Comparison of ENCODE assay signal across 31 cellular contexts in the genomic region with DNA sequence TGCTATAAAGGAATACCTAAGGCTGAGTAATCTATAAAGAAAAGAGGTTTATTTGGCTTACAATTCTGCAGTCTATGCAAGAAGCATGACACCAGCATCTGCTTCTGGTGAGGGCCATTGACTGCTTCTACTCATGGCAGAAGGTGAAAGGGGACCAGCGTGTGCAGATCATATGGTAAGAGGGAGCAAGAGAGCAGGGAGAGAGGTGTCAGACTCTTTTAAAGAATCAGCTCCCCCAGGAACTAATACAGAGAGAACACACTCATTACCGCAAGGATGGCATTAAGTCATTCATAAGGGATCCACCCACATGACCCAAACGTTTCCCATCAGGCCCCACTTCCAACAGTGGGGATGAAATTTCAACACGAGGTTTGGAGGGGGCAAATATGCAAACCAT. TPM values are rescaled to one million over a fixed set of nuclear protein-coding genes. Genes with fewer than 3 reads are reported as not detected.
DNase-seq lines count a peak whose midpoint lies in the region; ATAC-seq, FAIRE-seq and TF ChIP-seq lines count a peak whose summit lies in the region.
"Had no signal": no experiment of that assay in that cellular context is flagged by ENCODE, and none has a peak within 500 bp of the region (broad histone marks: within the 10 kb centered on the region; RNA-seq: fewer than 3 reads in every experiment).

No MANE protein-coding gene starts in this region.

- H3K23ac ChIP-seq in mesendoderm (ENCODE audit: low read length), result no peak overlapping the region

- H3K18ac ChIP-seq in mesendoderm (ENCODE audit: low read length), result no peak overlapping the region

- WGBS in K562 (ENCODE audit: insufficient coverage, low coverage, missing lambda C conversion rate), result 3% methylated on average over 4 of the region's 4 CpGs
- no CpG with 5 or more reads among the region's 4 CpGs for WGBS in mesendoderm (ENCODE audit: extremely low coverage, insufficient coverage, low lambda C conversion rate)
- WGBS in psoas muscle, 3 donors, result 56 to 72% (median 58%) methylated on average over 4 of the region's 4 CpGs

- no peaks in the 10 kb centered on the region for H3K9me3 ChIP-seq in K562 (replicated peaks; ENCODE audit: control insufficient read depth, insufficient read depth, low read depth, low read length)
- H3K9me3 ChIP-seq in psoas muscle, result no peaks in the 10 kb centered on the region
- H3K9me3 ChIP-seq: BE2C, BLaER1 had no signal

- TF ChIP-seq POLR2A in K562 (conservative IDR thresholded peaks at IDR 0.05), result no peak

- in situ Hi-C loops in K562 (cut with MboI), result loop anchor here (5.0 kb wide), 3 partner anchors 117 to 572 kb away; no protein-coding TSS in a partner anchor
- in situ Hi-C loops in GM13976 (cut with MboI; ENCODE audit: low sequenced_read_pairs, unreplicated experiment), result no loop called here

- H2BK5ac ChIP-seq in mesendoderm (ENCODE audit: low read length), result no peak overlapping the region

- H3K56ac ChIP-seq in mesendoderm (ENCODE audit: low read length), result no peak overlapping the region

- no peak overlapping the region for H4K5ac ChIP-seq in mesendoderm (ENCODE audit: low read length)

- H3K27me3 ChIP-seq in K562 (ENCODE audit: control insufficient read depth in 2 of 2, insufficient read depth in 2 of 2, low read length in 2 of 2) (0 out of 5 replicates have a peak, but pooled peaks cover 0 to 2% of the 10 kb centered on the region in 2 experiments), mesendoderm (ENCODE audit: insufficient read depth, low read length, poor library complexity) (no peaks in the 10 kb centered on the region), psoas muscle (ENCODE audit: insufficient read depth in 3 of 3, low read length in 2 of 3) (no peaks in the 10 kb centered on the region)
- H3K27me3 ChIP-seq: BE2C, BLaER1 had no signal

- CTCF ChIA-PET in K562 (lab: Yijun Ruan, JAX; ENCODE audit: low intra/inter-chr PET ratio), result interaction anchor here (1.0 kb wide), 1 partner anchor 114 kb away, joined by 3 read pairs; no protein-coding TSS in a partner anchor

- TF ChIP-seq EP300 in K562 (IDR thresholded peaks at IDR 0.05; ENCODE audit: low read length), result no peak

- no peak overlapping the region for H2BK120ac ChIP-seq in mesendoderm (ENCODE audit: low read depth, low read length)

- no peaks in the 10 kb centered on the region for H3K79me1 ChIP-seq in mesendoderm (ENCODE audit: low read length)

- H3K36me3 ChIP-seq in K562 (ENCODE audit: control insufficient read depth, insufficient read depth, low read length) (no peaks in the 10 kb centered on the region), mesendoderm (ENCODE audit: control insufficient read depth, insufficient read depth, low read length) (no peaks in the 10 kb centered on the region), psoas muscle (ENCODE audit: insufficient read depth in 1 of 2, low read depth in 1 of 2) (no peaks in the 10 kb centered on the region)
- H3K36me3 ChIP-seq: BE2C, BLaER1 had no signal

- no peaks in the 10 kb centered on the region for H4K20me1 ChIP-seq in K562 (replicated peaks; ENCODE audit: control insufficient read depth, insufficient read depth, low read length)
- H4K20me1 ChIP-seq: BLaER1 had no signal

- no peaks in the 10 kb centered on the region for H3K9me1 ChIP-seq in K562 (ENCODE audit: control insufficient read depth, insufficient read depth, low read length)

- ATAC-seq in K562 (peak; percentile 56), psoas muscle (peak in 3 of 4 donors; percentile 18 to 63 (median 34)), GM19455 (IDR thresholded peaks at IDR 0.05; ENCODE audit: unreplicated experiment) (no peak), SK-N-SH treated with all-trans-retinoic acid at 6 μM for 48 hours (no peak)
- ATAC-seq: GM12878 had no signal

- no TSS peak for BruUV-seq in K562 (replicated peaks; lab: Mats Ljungman, UMichigan)

- DNase-seq in NCI-H69 (lab: John Stamatoyannopoulos, UW) (peak; percentile 12), K562 (ENCODE audit: extremely low read depth in 1 of 4, low spot score in 3 of 4) (no peak), mesendoderm (peak; percentile 14), psoas muscle (no peak), posterior vena cava (ENCODE audit: low spot score) (no peak), GM13976 (ENCODE audit: low spot score) (no peak)
- DNase-seq: 8988T; ACHN; BE2C; C1 segment of cervical spinal cord; CD4-positive, alpha-beta memory T cell; CD4-positive, CD25-positive, alpha-beta regulatory T cell; CD8-positive, alpha-beta memory T cell; COR-L47; DMS 273 treated with DMSO at 0.1 percent for 48 hours; DMS153; DMS53; DMS79; DND-41; EL; GDM1 had no signal

- intact Hi-C loops in K562 (cut with micrococcal nuclease), result no loop called here
- intact Hi-C loops in psoas muscle (cut with DNase I), result loop anchor here in 1 of 2 donors (5.0 kb wide), 1 partner anchor 117 kb away; no protein-coding TSS in a partner anchor
- intact Hi-C loops in posterior vena cava (cut with DNase I), result no loop called here

- TF ChIP-seq CTCF in K562 (IDR thresholded peaks at IDR 0.05 in 2 of 3, conservative IDR thresholded peaks at IDR 0.05 in 1 of 3; ENCODE audit: insufficient read depth in 2 of 3, low read depth in 1 of 3, low read length in 3 of 3), result no peak
- no peak for TF ChIP-seq CTCF in psoas muscle (IDR thresholded peaks at IDR 0.05)
- no peak for TF ChIP-seq CTCF in GM13976 (IDR thresholded peaks at IDR 0.05; ENCODE audit: borderline replicate concordance, control extremely low read depth, extremely low read depth, insufficient read depth, missing control alignments)

- H3K4me3 ChIP-seq in K562 (no peak overlapping the region), mesendoderm (ENCODE audit: low read length) (no peak overlapping the region), psoas muscle (no peak overlapping the region)
- H3K4me3 ChIP-seq: BLaER1, GM12878 had no signal

- POLR2A ChIA-PET in K562 (lab: Yijun Ruan, JAX), result no interaction called here

- H2AFZ ChIP-seq in K562 (ENCODE audit: low read depth, low read length), result no peak overlapping the region

- H2AK5ac ChIP-seq in mesendoderm (ENCODE audit: low read length), result no peak overlapping the region

- H3K79me2 ChIP-seq in K562 (ENCODE audit: control insufficient read depth, insufficient read depth, low read length) (no peaks in the 10 kb centered on the region), mesendoderm (ENCODE audit: control insufficient read depth, insufficient read depth, low read length) (no peaks in the 10 kb centered on the region)

- no peak for FAIRE-seq in K562 (lab: Jason Lieb, UNC)
- FAIRE-seq: A204.1, GM12878, GM12892, GM19239 had no signal

- 0 out of 4 replicates have a peak, but pooled peaks of 1 of the 2 experiments have one; percentile 17 for TF ChIP-seq RAD21 in K562 (CRISPR knock-in tag; conservative IDR thresholded peaks at IDR 0.05 in 1 of 2, IDR thresholded peaks at IDR 0.05 in 1 of 2)

- no peak overlapping the region for H3K27ac ChIP-seq in K562 (ENCODE audit: extremely low read depth, low read depth, low read length)
- H3K27ac ChIP-seq in mesendoderm (ENCODE audit: low read depth, low read length), result no peak overlapping the region
- H3K27ac ChIP-seq in psoas muscle, result no peak overlapping the region
- H3K27ac ChIP-seq: BLaER1 had no signal

- H2BK15ac ChIP-seq in mesendoderm (replicated peaks; ENCODE audit: low read depth), result no peak overlapping the region

- no peak overlapping the region for H3K4me2 ChIP-seq in K562 (ENCODE audit: insufficient read depth, low read length)
- no peak overlapping the region for H3K4me2 ChIP-seq in mesendoderm (ENCODE audit: low read length)
- H3K4me2 ChIP-seq: BLaER1 had no signal

- no peak overlapping the region for H3K4ac ChIP-seq in mesendoderm (ENCODE audit: low read depth, low read length)

- no peak overlapping the region for H3K9ac ChIP-seq in K562 (ENCODE audit: insufficient read depth in 1 of 2, low read depth in 2 of 2, low read length in 2 of 2)
- no peak overlapping the region for H3K9ac ChIP-seq in mesendoderm (ENCODE audit: low read length)
- H3K9ac ChIP-seq: BLaER1 had no signal

- H3K4me1 ChIP-seq in K562 (replicated peaks in 1 of 2; ENCODE audit: control insufficient read depth in 2 of 2, insufficient read depth in 2 of 2, low read length in 2 of 2), result no peaks in the 10 kb centered on the region
- H3K4me1 ChIP-seq in mesendoderm (ENCODE audit: control insufficient read depth, low read depth, low read length), result no peaks in the 10 kb centered on the region
- H3K4me1 ChIP-seq in psoas muscle, result peaks cover 5% of the 10 kb centered on the region
- H3K4me1 ChIP-seq: BE2C, BLaER1 had no signal

- no peak overlapping the region for H4K8ac ChIP-seq in mesendoderm (ENCODE audit: low read depth, low read length)

RNA-seq across cellular contexts. Expression of a gene that starts 3.5 kb away (rescaled TPM):
- 0.81 TPM in 1 of 2 replicates, not detected in the other for total RNA-seq in K562 (2011; cell fraction: chromatin; rRNA removed; ENCODE audit: low replicate concordance)
- not detected in 2 replicates for total RNA-seq in K562 (2011; cell fraction: nucleolus; rRNA removed)
- 0.29 TPM in 1 of 2 replicates, not detected in the other for total RNA-seq in K562 (2011; cell fraction: nucleoplasm; rRNA removed)
- total RNA-seq in K562 (2014; rRNA removed) (0.04 and 0.05 TPM in 2 replicates), K562 (2014; rRNA removed; fragmentation: Illumina TruSeq; extraction: Trizol) (0.11 TPM in 1 of 2 replicates, not detected in the other), K562 (2015; rRNA removed; fragmentation: Illumina TruSeq; extraction: Trizol) (not detected in 2 replicates), K562 (2021) (0.13 and 0.40 TPM in 2 replicates), psoas muscle (1 to 10 TPM; 1.9 to 6.3 (median 3.0) TPM), posterior vena cava (1 to 10 TPM in 1 of 2 donors, under 1 TPM in 1; 0.46 to 1.0 TPM)
- polyA plus RNA-seq in K562 (2011; rRNA removed) (0.03 and 0.04 TPM in 2 replicates), K562 (2014; fragmentation: Illumina TruSeq; extraction: Trizol) (0.06 and 0.07 TPM in 2 replicates), K562 (2014; fragmentation: Nextera tagmentation; extraction: Ambion mirVana) (under 1 TPM in 1 of 2 experiments, not detected in 1; 0.03 TPM), K562 (2014; rRNA removed) (0.12 TPM in 1 of 2 replicates, not detected in the other), psoas muscle (1 to 10 TPM in 2 of 3 donors, under 1 TPM in 1; 0.29 to 1.7 (median 1.7) TPM)
- 0.04 TPM in 1 of 2 replicates, not detected in the other for polyA plus RNA-seq in K562 (2011; cell fraction: cytosol; rRNA removed)
- polyA plus RNA-seq in K562 (2011; cell fraction: nucleus; rRNA removed), result 0.11 and 0.46 TPM in 2 replicates
- polyA plus RNA-seq in K562 (2012), result 0.08 and 0.50 TPM in 2 replicates
- polyA minus RNA-seq in K562 (2011; rRNA and poly(A)+ RNA removed), result 0.09 TPM in 1 of 2 replicates, not detected in the other
- polyA minus RNA-seq in K562 (2011; cell fraction: cytosol; rRNA and poly(A)+ RNA removed), result not detected in 2 replicates
- polyA minus RNA-seq in K562 (2011; cell fraction: nucleus; rRNA and poly(A)+ RNA removed), result 0.33 TPM in 1 of 2 replicates, not detected in the other
- 0.15 TPM for polyA plus RNA-seq in mesendoderm (2013, experiment 1 of 2)
- polyA plus RNA-seq in mesendoderm (2013, experiment 2 of 2), result 0.21 TPM
- total RNA-seq: CD8-positive, alpha-beta memory T cell; Daoy; G401; GM12878 had no signal
- polyA plus RNA-seq: CD14-positive monocyte; CD4-positive, alpha-beta memory T cell; CD4-positive, CD25-positive, alpha-beta regulatory T cell; CD8-positive, alpha-beta memory T cell had no signal

RNA-seq across cellular contexts. Expression of a gene that starts 27.5 kb away (rescaled TPM):
- 53.0 and 137 TPM in 2 replicates for total RNA-seq in K562 (2011; cell fraction: chromatin; rRNA removed; ENCODE audit: low replicate concordance)
- total RNA-seq in K562 (2011; cell fraction: nucleolus; rRNA removed), result 23.3 and 29.2 TPM in 2 replicates
- 41.0 and 55.2 TPM in 2 replicates for total RNA-seq in K562 (2011; cell fraction: nucleoplasm; rRNA removed)
- total RNA-seq in K562 (2014; rRNA removed) (31.5 and 33.0 TPM in 2 replicates), K562 (2014; rRNA removed; fragmentation: Illumina TruSeq; extraction: Trizol) (37.3 and 38.7 TPM in 2 replicates), K562 (2015; rRNA removed; fragmentation: Illumina TruSeq; extraction: Trizol) (32.4 and 33.1 TPM in 2 replicates), K562 (2021) (30.6 and 31.6 TPM in 2 replicates), psoas muscle (100 to 1,000 TPM in 2 of 4 donors, 10 to 100 TPM in 2; 65.5 to 219 (median 105) TPM), posterior vena cava (10 to 100 TPM; 21.0 to 21.2 TPM)
- polyA plus RNA-seq in K562 (2011; rRNA removed) (37.5 and 47.8 TPM in 2 replicates), K562 (2014; fragmentation: Illumina TruSeq; extraction: Trizol) (21.9 and 25.7 TPM in 2 replicates), K562 (2014; fragmentation: Nextera tagmentation; extraction: Ambion mirVana) (10 to 100 TPM in 1 of 2 experiments, 1 to 10 TPM in 1; 7.8 to 12.1 TPM), K562 (2014; rRNA removed) (22.3 and 23.9 TPM in 2 replicates), psoas muscle (100 to 1,000 TPM in 1 of 3 donors, 10 to 100 TPM in 2; 65.2 to 192 (median 76.3) TPM)
- polyA plus RNA-seq in K562 (2011; cell fraction: cytosol; rRNA removed), result 14.7 and 21.5 TPM in 2 replicates
- 28.9 and 38.5 TPM in 2 replicates for polyA plus RNA-seq in K562 (2011; cell fraction: nucleus; rRNA removed)
- 15.2 and 21.1 TPM in 2 replicates for polyA plus RNA-seq in K562 (2012)
- 78.4 and 94.3 TPM in 2 replicates for polyA minus RNA-seq in K562 (2011; rRNA and poly(A)+ RNA removed)
- 14.1 and 22.8 TPM in 2 replicates for polyA minus RNA-seq in K562 (2011; cell fraction: cytosol; rRNA and poly(A)+ RNA removed)
- 67.7 and 111 TPM in 2 replicates for polyA minus RNA-seq in K562 (2011; cell fraction: nucleus; rRNA and poly(A)+ RNA removed)
- 21.1 TPM for polyA plus RNA-seq in mesendoderm (2013, experiment 1 of 2)
- polyA plus RNA-seq in mesendoderm (2013, experiment 2 of 2), result 21.5 TPM

Comparison
In these comparisons a context has a peak if more than half of its experiments do, and no peak if none do; other contexts are left out.
1. DNase-seq: peak in NCI-H69 (single experiment) and mesendoderm (single experiment); none in K562 (0 of 4), psoas muscle (0 of 2), posterior vena cava (single experiment) and GM13976 (single experiment).
2. ATAC-seq: peak in K562 (single experiment) and psoas muscle (3 of 4); none in GM19455 (single experiment) and SK-N-SH treated with all-trans-retinoic acid at 6 μM for 48 hours (single experiment).